Comparison of ENCODE assay signal across 30 cellular contexts in genomic region chr2:88048541-88048940, GRCh38. TPM values are rescaled to one million over a fixed set of nuclear protein-coding genes. Genes with fewer than 3 reads are reported as not detected.
DNase-seq lines count a peak whose midpoint lies in the region; ATAC-seq, FAIRE-seq and TF ChIP-seq lines count a peak whose summit lies in the region.
"Had no signal": no experiment of that assay in that cellular context is flagged by ENCODE, and none has a peak within 500 bp of the region (broad histone marks: within the 10 kb centered on the region; RNA-seq: fewer than 3 reads in every experiment).

No MANE protein-coding gene starts in this region.

- TF ChIP-seq RAD21 in HepG2 (CRISPR knock-in tag; IDR thresholded peaks at IDR 0.05): no peak

- peaks cover 37% of the 10 kb centered on the region for H3K36me3 Mint-ChIP-seq in activated T-helper 17 cell treated with anti-CD3 and anti-CD28 coated beads, Interleukin-2, amount 50 U/mL, for 72 hours (ENCODE audit: low read depth)
- peaks cover 45% of the 10 kb centered on the region for H3K36me3 Mint-ChIP-seq in nephron (ENCODE audit: low read depth)
- peaks cover 53% of the 10 kb centered on the region for H3K36me3 Mint-ChIP-seq in activated CD8-positive, alpha-beta T cell treated with anti-CD3 and anti-CD28 coated beads, Interleukin-2, amount 10 ng/mL, durations not matched to agents 7 days and 5 days (ENCODE audit: low read depth)

- H3K79me2 ChIP-seq in HepG2 (ENCODE audit: insufficient read depth, low read length): peaks cover 5% of the 10 kb centered on the region

- H4K20me1 ChIP-seq in HepG2 (ENCODE audit: insufficient read depth, low read length): no peaks in the 10 kb centered on the region

- no peak overlapping the region for H3K4me3 Mint-ChIP-seq in activated T-helper 17 cell treated with anti-CD3 and anti-CD28 coated beads, Interleukin-2, amount 50 U/mL, for 72 hours
- H3K4me3 Mint-ChIP-seq in nephron: no peak overlapping the region
- no peak overlapping the region for H3K4me3 Mint-ChIP-seq in activated CD8-positive, alpha-beta T cell treated with anti-CD3 and anti-CD28 coated beads, Interleukin-2, amount 10 ng/mL, durations not matched to agents 7 days and 5 days
- H3K4me3 Mint-ChIP-seq: CD8-positive, alpha-beta T cell had no signal

- H3K4me1 ChIP-seq in HepG2 (ENCODE audit: insufficient read depth, low read length) (peaks cover 24% of the 10 kb centered on the region), right lobe of liver (peaks cover 0 to 10% (median 4%) of the 10 kb centered on the region in 4 donors)
- H3K4me1 ChIP-seq: SJCRH30 had no signal

- no peak for ATAC-seq in HepG2
- no peak for ATAC-seq in right lobe of liver
- ATAC-seq in activated T-helper 17 cell treated with anti-CD3 and anti-CD28 coated beads, Interleukin-2, amount 50 U/mL, for 72 hours (replicated peaks): no peak
- no peak for ATAC-seq in activated CD8-positive, alpha-beta T cell treated with anti-CD3 and anti-CD28 coated beads, Interleukin-2, amount 10 ng/mL, durations not matched to agents 7 days and 5 days
- ATAC-seq in HG03097 (IDR thresholded peaks at IDR 0.05; ENCODE audit: low FRiP score, unreplicated experiment): no peak
- ATAC-seq: CD8-positive, alpha-beta T cell; Right ventricle myocardium inferior had no signal

- TF ChIP-seq POLR2A in HepG2 (IDR thresholded peaks at IDR 0.05; ENCODE audit: insufficient read depth in 1 of 2, low read depth in 2 of 2, low read length in 2 of 2) (no peak), right lobe of liver (IDR thresholded peaks at IDR 0.05) (no peak)

- no TSS peak for BruUV-seq in HepG2 (replicated peaks; lab: Mats Ljungman, UMichigan)

- H2AFZ ChIP-seq in HepG2 (ENCODE audit: low read length): no peak overlapping the region
- H2AFZ ChIP-seq: PC-9 had no signal

- no peak for FAIRE-seq in HepG2 (lab: Jason Lieb, UNC)
- FAIRE-seq: GM12891, H1 had no signal

- peak overlapping the region; percentile 16 for H3K27ac Mint-ChIP-seq in activated T-helper 17 cell treated with anti-CD3 and anti-CD28 coated beads, Interleukin-2, amount 50 U/mL, for 72 hours
- peak overlapping the region in 2 of 3 experiments; percentile 24 to 27 for H3K27ac Mint-ChIP-seq in nephron
- no peak overlapping the region for H3K27ac Mint-ChIP-seq in activated CD8-positive, alpha-beta T cell treated with anti-CD3 and anti-CD28 coated beads, Interleukin-2, amount 10 ng/mL, durations not matched to agents 7 days and 5 days

- in situ Hi-C loops in HepG2 (cut with HindIII; ENCODE audit: extremely low pct_ligation_motif_present, low pct_unique_long_range_greater_than_20kb): no loop called here

- no peak for DNase-seq in HepG2 (ENCODE audit: low spot score)
- DNase-seq in right lobe of liver: no peak
- DNase-seq in activated CD8-positive, alpha-beta T cell treated with anti-CD3 and anti-CD28 coated beads, Interleukin-2, amount 10 ng/mL, durations not matched to agents 7 days and 5 days: no peak
- no peak for DNase-seq in CD1c-positive myeloid dendritic cell (ENCODE audit: extremely low spot score)
- DNase-seq: Calu3; CD8-positive, alpha-beta T cell; DMS79 treated with DMSO at 0.1 percent for 48 hours; GF-D8; HCEC 1CT; Kasumi-1; NCI-H1092 treated with DMSO at 0.1 percent for 48 hours; NCI-H1436 treated with DMSO at 0.1 percent for 48 hours; NCI-H187 treated with DMSO at 0.1 percent for 48 hours; NCI-H2107; NCI-H524; NCI-H748 treated with DMSO at 0.1 percent for 48 hours; NK-92 treated with Interleukin-12 subunit alpha and Interleukin-12 subunit beta, amount 100 ng/mL, for 24 hours; PC-9; SJCRH30 had no signal

- TF ChIP-seq EP300 in HepG2 (IDR thresholded peaks at IDR 0.05; ENCODE audit: low read depth in 2 of 2, low read length in 2 of 2) (no peak), HepG2 (CRISPR knock-in tag; IDR thresholded peaks at IDR 0.05; ENCODE audit: borderline replicate concordance) (no peak)

- H3K9ac ChIP-seq in HepG2 (ENCODE audit: insufficient read depth, low read depth, low read length): no peak overlapping the region
- H3K9ac ChIP-seq: BLaER1 treated with 17β-estradiol and CSF1 and Interleukin-3, amounts not matched to agents 10 nM and 100 nM had no signal

- no peaks in the 10 kb centered on the region for H3K27me3 Mint-ChIP-seq in activated T-helper 17 cell treated with anti-CD3 and anti-CD28 coated beads, Interleukin-2, amount 50 U/mL, for 72 hours
- H3K27me3 Mint-ChIP-seq in nephron (ENCODE audit: low read depth): no peaks in the 10 kb centered on the region
- H3K27me3 Mint-ChIP-seq in activated CD8-positive, alpha-beta T cell treated with anti-CD3 and anti-CD28 coated beads, Interleukin-2, amount 10 ng/mL, durations not matched to agents 7 days and 5 days (ENCODE audit: low read depth): no peaks in the 10 kb centered on the region

- H3K9me3 ChIP-seq in HepG2 (ENCODE audit: low read length): no peaks in the 10 kb centered on the region
- H3K9me3 ChIP-seq in right lobe of liver: no peaks in the 10 kb centered on the region
- H3K9me3 ChIP-seq: BLaER1 treated with 17β-estradiol and CSF1 and Interleukin-3, amounts not matched to agents 10 nM and 100 nM; SJCRH30 had no signal

- H3K4me3 ChIP-seq in HepG2 (replicated peaks in 1 of 3; ENCODE audit: insufficient read depth in 1 of 3, low read depth in 2 of 3, low read length in 3 of 3) (no peak overlapping the region), right lobe of liver (no peak overlapping the region)
- H3K4me3 ChIP-seq: BLaER1 treated with 17β-estradiol and CSF1 and Interleukin-3, amounts not matched to agents 10 nM and 100 nM; PC-9; SJCRH30 had no signal

- H3K4me2 ChIP-seq in HepG2 (ENCODE audit: low read depth, low read length): no peak overlapping the region
- H3K4me2 ChIP-seq: BLaER1 treated with 17β-estradiol and CSF1 and Interleukin-3, amounts not matched to agents 10 nM and 100 nM; PC-9 had no signal

- POLR2A ChIA-PET in HepG2 (lab: Yijun Ruan, JAX): interaction anchor here (0.8 to 1.8 kb wide), 6 partner anchors 11 to 91 kb away, joined by 3 to 7 read pairs (median 4); partner anchors contain the start of genes FABP1 and RNU2-63P
- POLR2A ChIA-PET in activated CD8-positive, alpha-beta T cell treated with anti-CD3 and anti-CD28 coated beads, Interleukin-2, amount 10 ng/mL, durations not matched to agents 7 days and 5 days (lab: Charles Lee): interaction anchor here (0.6 to 1.8 kb wide), 2 partner anchors 32 to 97 kb away, joined by 4 read pairs; no protein-coding TSS in a partner anchor

- intact Hi-C loops in HepG2 (cut with micrococcal nuclease; ENCODE audit: unreplicated experiment): no loop called here
- intact Hi-C loops in right lobe of liver (cut with DNase I): no loop called here

- H3K27ac ChIP-seq in HepG2 (ENCODE audit: extremely low read length, insufficient read depth, low read length) (no peak overlapping the region), right lobe of liver (no peak overlapping the region)
- H3K27ac ChIP-seq: BLaER1 treated with 17β-estradiol and CSF1 and Interleukin-3, amounts not matched to agents 10 nM and 100 nM; HL-60; PC-9; SJCRH30 had no signal

- no peaks in the 10 kb centered on the region for H3K27me3 ChIP-seq in HepG2 (ENCODE audit: control insufficient read depth in 1 of 2, insufficient read depth in 2 of 2, low read length in 2 of 2)
- H3K27me3 ChIP-seq in right lobe of liver: no peaks in the 10 kb centered on the region
- H3K27me3 ChIP-seq: BLaER1 treated with 17β-estradiol and CSF1 and Interleukin-3, amounts not matched to agents 10 nM and 100 nM; SJCRH30 had no signal

- peaks cover 25% of the 10 kb centered on the region for H3K4me1 Mint-ChIP-seq in activated T-helper 17 cell treated with anti-CD3 and anti-CD28 coated beads, Interleukin-2, amount 50 U/mL, for 72 hours
- peaks cover 28% of the 10 kb centered on the region for H3K4me1 Mint-ChIP-seq in nephron
- peaks cover 18% of the 10 kb centered on the region for H3K4me1 Mint-ChIP-seq in activated CD8-positive, alpha-beta T cell treated with anti-CD3 and anti-CD28 coated beads, Interleukin-2, amount 10 ng/mL, durations not matched to agents 7 days and 5 days (ENCODE audit: low read depth)

- TF ChIP-seq CTCF in HepG2 (CRISPR knock-in tag; IDR thresholded peaks at IDR 0.05) (no peak), right lobe of liver (IDR thresholded peaks at IDR 0.05) (no peak), nephron (IDR thresholded peaks at IDR 0.05; ENCODE audit: unreplicated experiment in 3 of 3) (no peak)

- over 99% methylated on average over 3 of the region's 3 CpGs for WGBS in HepG2 (ENCODE audit: low lambda C conversion rate)
- WGBS in right lobe of liver (ENCODE audit: insufficient coverage, low coverage, low lambda C conversion rate, missing lambda C conversion rate): 82% methylated on average over 2 of the region's 3 CpGs

- H3K36me3 ChIP-seq in HepG2 (replicated peaks in 1 of 2; ENCODE audit: control insufficient read depth in 1 of 2, insufficient read depth in 2 of 2, low read length in 2 of 2) (no peaks in the 10 kb centered on the region), right lobe of liver (no peaks in the 10 kb centered on the region)

- CTCF ChIA-PET in HepG2 (lab: Yijun Ruan, JAX; ENCODE audit: low intra/inter-chr PET ratio, low total read pairs): no interaction called here
- CTCF ChIA-PET in activated CD8-positive, alpha-beta T cell treated with anti-CD3 and anti-CD28 coated beads, Interleukin-2, amount 10 ng/mL, durations not matched to agents 7 days and 5 days (lab: Charles Lee): interaction anchor here (2.7 kb wide), 1 partner anchor 12 kb away, joined by 18 read pairs; no protein-coding TSS in a partner anchor

- no peaks in the 10 kb centered on the region for H3K9me3 Mint-ChIP-seq in activated T-helper 17 cell treated with anti-CD3 and anti-CD28 coated beads, Interleukin-2, amount 50 U/mL, for 72 hours
- H3K9me3 Mint-ChIP-seq in nephron: no peaks in the 10 kb centered on the region
- H3K9me3 Mint-ChIP-seq in activated CD8-positive, alpha-beta T cell treated with anti-CD3 and anti-CD28 coated beads, Interleukin-2, amount 10 ng/mL, durations not matched to agents 7 days and 5 days (ENCODE audit: insufficient read depth): no peaks in the 10 kb centered on the region
- H3K9me3 Mint-ChIP-seq: CD8-positive, alpha-beta T cell had no signal

RNA-seq across cellular contexts. Expression of gene KRCC1, which starts 7.0 kb away (rescaled TPM):
- 6.5 and 10.0 TPM in 2 replicates for total RNA-seq in HepG2 (2016; rRNA removed; fragmentation: Illumina TruSeq; extraction: Trizol)
- total RNA-seq in HepG2 (2016; cell fraction: cytosol; rRNA removed; fragmentation: Illumina TruSeq; extraction: Trizol; ENCODE audit: low read depth): 3.4 and 3.8 TPM in 2 replicates
- 7.2 and 9.3 TPM in 2 replicates for total RNA-seq in HepG2 (2016; cell fraction: insoluble cytoplasmic fraction; rRNA removed; fragmentation: Illumina TruSeq; extraction: Trizol)
- 8.5 and 9.0 TPM in 2 replicates for total RNA-seq in HepG2 (2016; cell fraction: membrane; rRNA removed; fragmentation: Illumina TruSeq; extraction: Trizol)
- total RNA-seq in HepG2 (2016; cell fraction: nucleus; rRNA removed; fragmentation: Illumina TruSeq; extraction: Trizol): 4.0 and 4.4 TPM in 2 replicates
- polyA plus RNA-seq in HepG2 (2011; rRNA removed): 5.3 and 7.7 TPM in 2 replicates
- 2.4 and 3.9 TPM in 2 replicates for polyA plus RNA-seq in HepG2 (2011; cell fraction: cytosol; rRNA removed)
- 1.0 and 2.0 TPM in 2 replicates for polyA plus RNA-seq in HepG2 (2011; cell fraction: nucleus; rRNA removed)
- polyA plus RNA-seq in HepG2 (2012): 5.8 and 7.1 TPM in 2 replicates
- polyA plus RNA-seq in HepG2 (2016; cell fraction: cytosol; fragmentation: Illumina TruSeq; extraction: Trizol; ENCODE audit: low read depth): 4.2 and 4.5 TPM in 2 replicates
- polyA plus RNA-seq in HepG2 (2016; cell fraction: insoluble cytoplasmic fraction; fragmentation: Illumina TruSeq; extraction: Trizol; ENCODE audit: low read depth): 10.6 and 10.9 TPM in 2 replicates
- polyA plus RNA-seq in HepG2 (2016; cell fraction: membrane; fragmentation: Illumina TruSeq; extraction: Trizol; ENCODE audit: low read depth): 7.2 and 7.3 TPM in 2 replicates
- polyA plus RNA-seq in HepG2 (2016; cell fraction: nucleus; fragmentation: Illumina TruSeq; extraction: Trizol; ENCODE audit: insufficient read depth, low read depth): 7.5 and 7.9 TPM in 2 replicates
- 0.80 and 1.4 TPM in 2 replicates for polyA minus RNA-seq in HepG2 (2011; rRNA and poly(A)+ RNA removed; ENCODE audit: low replicate concordance)
- polyA minus RNA-seq in HepG2 (2011; cell fraction: cytosol; rRNA and poly(A)+ RNA removed): 2.3 and 2.6 TPM in 2 replicates
- 2.2 and 2.4 TPM in 2 replicates for polyA minus RNA-seq in HepG2 (2011; cell fraction: nucleus; rRNA and poly(A)+ RNA removed)
- total RNA-seq in right lobe of liver: 10 to 100 TPM in 5 of 6 experiments, 1 to 10 TPM in 1; 9.3 to 17.1 (median 11.5) TPM
- total RNA-seq in activated T-helper 17 cell treated with anti-CD3 and anti-CD28 coated beads, Interleukin-2, amount 50 U/mL, for 72 hours: 1 to 10 TPM; 7.9 to 9.1 TPM
- 10 to 100 TPM; 18.9 to 20.4 TPM for total RNA-seq in activated CD8-positive, alpha-beta T cell treated with anti-CD3 and anti-CD28 coated beads, Interleukin-2, amount 10 ng/mL, durations not matched to agents 7 days and 5 days

RNA-seq across cellular contexts. Expression of gene SMYD1, which starts 19.1 kb away (rescaled TPM):
- total RNA-seq in HepG2 (2016; rRNA removed; fragmentation: Illumina TruSeq; extraction: Trizol) (not detected in 2 replicates), right lobe of liver (not detected)
- not detected in 2 replicates for total RNA-seq in HepG2 (2016; cell fraction: cytosol; rRNA removed; fragmentation: Illumina TruSeq; extraction: Trizol; ENCODE audit: low read depth)
- total RNA-seq in HepG2 (2016; cell fraction: insoluble cytoplasmic fraction; rRNA removed; fragmentation: Illumina TruSeq; extraction: Trizol): not detected in 2 replicates
- total RNA-seq in HepG2 (2016; cell fraction: membrane; rRNA removed; fragmentation: Illumina TruSeq; extraction: Trizol): not detected in 2 replicates
- total RNA-seq in HepG2 (2016; cell fraction: nucleus; rRNA removed; fragmentation: Illumina TruSeq; extraction: Trizol): not detected in 2 replicates
- polyA plus RNA-seq in HepG2 (2011; rRNA removed): not detected in 2 replicates
- not detected in 2 replicates for polyA plus RNA-seq in HepG2 (2011; cell fraction: cytosol; rRNA removed)
- polyA plus RNA-seq in HepG2 (2011; cell fraction: nucleus; rRNA removed): not detected in 2 replicates
- not detected in 2 replicates for polyA plus RNA-seq in HepG2 (2012)
- not detected in 2 replicates for polyA plus RNA-seq in HepG2 (2016; cell fraction: cytosol; fragmentation: Illumina TruSeq; extraction: Trizol; ENCODE audit: low read depth)
- polyA plus RNA-seq in HepG2 (2016; cell fraction: insoluble cytoplasmic fraction; fragmentation: Illumina TruSeq; extraction: Trizol; ENCODE audit: low read depth): not detected in 2 replicates
- polyA plus RNA-seq in HepG2 (2016; cell fraction: membrane; fragmentation: Illumina TruSeq; extraction: Trizol; ENCODE audit: low read depth): not detected in 2 replicates
- not detected in 2 replicates for polyA plus RNA-seq in HepG2 (2016; cell fraction: nucleus; fragmentation: Illumina TruSeq; extraction: Trizol; ENCODE audit: insufficient read depth, low read depth)
- not detected in 2 replicates for polyA minus RNA-seq in HepG2 (2011; rRNA and poly(A)+ RNA removed; ENCODE audit: low replicate concordance)
- polyA minus RNA-seq in HepG2 (2011; cell fraction: cytosol; rRNA and poly(A)+ RNA removed): not detected in 2 replicates
- polyA minus RNA-seq in HepG2 (2011; cell fraction: nucleus; rRNA and poly(A)+ RNA removed): not detected in 2 replicates
- not detected for total RNA-seq in activated T-helper 17 cell treated with anti-CD3 and anti-CD28 coated beads, Interleukin-2, amount 50 U/mL, for 72 hours
- total RNA-seq in activated CD8-positive, alpha-beta T cell treated with anti-CD3 and anti-CD28 coated beads, Interleukin-2, amount 10 ng/mL, durations not matched to agents 7 days and 5 days: not detected
- total RNA-seq: A172; Calu3; CD8-positive, alpha-beta T cell; H1; M059J; PC-9; RPMI7951 had no signal

RNA-seq across cellular contexts. Expression of gene RNU2-63P, which starts 32.2 kb away (rescaled TPM):
- 6.8 TPM in 1 of 2 replicates, not detected in the other for total RNA-seq in HepG2 (2016; rRNA removed; fragmentation: Illumina TruSeq; extraction: Trizol)
- total RNA-seq in HepG2 (2016; cell fraction: cytosol; rRNA removed; fragmentation: Illumina TruSeq; extraction: Trizol; ENCODE audit: low read depth): 22.1 and 60.3 TPM in 2 replicates
- 7.0 and 7.1 TPM in 2 replicates for total RNA-seq in HepG2 (2016; cell fraction: insoluble cytoplasmic fraction; rRNA removed; fragmentation: Illumina TruSeq; extraction: Trizol)
- 20.1 and 22.2 TPM in 2 replicates for total RNA-seq in HepG2 (2016; cell fraction: membrane; rRNA removed; fragmentation: Illumina TruSeq; extraction: Trizol)
- 18.2 and 36.2 TPM in 2 replicates for total RNA-seq in HepG2 (2016; cell fraction: nucleus; rRNA removed; fragmentation: Illumina TruSeq; extraction: Trizol)
- polyA plus RNA-seq in HepG2 (2011; rRNA removed): not detected in 2 replicates
- not detected in 2 replicates for polyA plus RNA-seq in HepG2 (2011; cell fraction: cytosol; rRNA removed)
- not detected in 2 replicates for polyA plus RNA-seq in HepG2 (2011; cell fraction: nucleus; rRNA removed)
- polyA plus RNA-seq in HepG2 (2012): not detected in 2 replicates
- polyA plus RNA-seq in HepG2 (2016; cell fraction: cytosol; fragmentation: Illumina TruSeq; extraction: Trizol; ENCODE audit: low read depth): 4.6 and 8.5 TPM in 2 replicates
- not detected in 2 replicates for polyA plus RNA-seq in HepG2 (2016; cell fraction: insoluble cytoplasmic fraction; fragmentation: Illumina TruSeq; extraction: Trizol; ENCODE audit: low read depth)
- polyA plus RNA-seq in HepG2 (2016; cell fraction: membrane; fragmentation: Illumina TruSeq; extraction: Trizol; ENCODE audit: low read depth): 3.4 TPM in 1 of 2 replicates, not detected in the other
- polyA plus RNA-seq in HepG2 (2016; cell fraction: nucleus; fragmentation: Illumina TruSeq; extraction: Trizol; ENCODE audit: insufficient read depth, low read depth): not detected in 2 replicates
- 19.6 and 124 TPM in 2 replicates for polyA minus RNA-seq in HepG2 (2011; rRNA and poly(A)+ RNA removed; ENCODE audit: low replicate concordance)
- 51.7 and 87.1 TPM in 2 replicates for polyA minus RNA-seq in HepG2 (2011; cell fraction: cytosol; rRNA and poly(A)+ RNA removed)
- polyA minus RNA-seq in HepG2 (2011; cell fraction: nucleus; rRNA and poly(A)+ RNA removed): 22.3 and 66.6 TPM in 2 replicates
- total RNA-seq in right lobe of liver: 1 to 10 TPM in 3 of 6 experiments, not detected in 3; 2.0 to 4.2 (median 2.6) TPM
- 10 to 100 TPM; 10.2 to 46.5 TPM for total RNA-seq in activated T-helper 17 cell treated with anti-CD3 and anti-CD28 coated beads, Interleukin-2, amount 50 U/mL, for 72 hours
- 1 to 10 TPM; 4.5 to 7.0 TPM for total RNA-seq in activated CD8-positive, alpha-beta T cell treated with anti-CD3 and anti-CD28 coated beads, Interleukin-2, amount 10 ng/mL, durations not matched to agents 7 days and 5 days
- total RNA-seq: A172, Calu3, M059J, PC-9, Right ventricle myocardium inferior, RPMI7951, SJCRH30 had no signal
- polyA plus RNA-seq: H1 had no signal
